18 cellular contexts compared by ENCODE assay signal in the genomic region with DNA sequence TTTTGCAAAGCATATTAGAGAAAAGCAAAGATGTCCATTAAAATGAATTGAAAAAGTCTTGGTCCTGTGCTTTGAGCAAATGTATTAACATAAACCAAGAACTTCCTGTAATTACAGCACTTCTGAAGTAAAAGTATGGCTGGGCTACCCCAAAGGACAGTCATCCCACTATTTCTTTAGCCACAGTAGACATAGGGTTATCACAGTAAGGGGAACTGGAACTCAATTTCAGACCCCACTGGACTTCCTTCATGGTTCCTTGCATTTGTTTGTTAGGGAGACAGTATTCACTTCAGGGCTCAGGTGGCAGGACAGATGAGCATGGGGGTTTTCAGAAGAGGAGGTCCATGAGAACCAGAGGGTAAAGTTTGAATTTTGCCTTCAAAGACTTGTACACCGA.
A peak's percentile ranks its signal among the peaks of the same experiment; 100 is the strongest.
DNase-seq lines count a peak whose midpoint lies in the region; ATAC-seq, FAIRE-seq and TF ChIP-seq lines count a peak whose summit lies in the region.
"Had no signal": no experiment of that assay in that cellular context is flagged by ENCODE, and none has a peak within 500 bp of the region (broad histone marks: within the 10 kb centered on the region; RNA-seq: fewer than 3 reads in every experiment).

No MANE protein-coding gene starts in this region.

- no peak for TF ChIP-seq CTCF in GM12878 (IDR thresholded peaks at IDR 0.05 in 2 of 3, conservative IDR thresholded peaks at IDR 0.05 in 1 of 3; ENCODE audit: control insufficient read depth in 2 of 3, extremely low read depth in 1 of 3, insufficient read depth in 1 of 3, low read depth in 3 of 3, low read length in 3 of 3)
- no peak for TF ChIP-seq CTCF in tibial artery (IDR thresholded peaks at IDR 0.05)
- TF ChIP-seq CTCF in natural killer cell (IDR thresholded peaks at IDR 0.05) = no peak

- H3K4me1 Mint-ChIP-seq in natural killer cell = no peaks in the 10 kb centered on the region
- H3K4me1 Mint-ChIP-seq: CD4-positive, CD25-positive, alpha-beta regulatory T cell; IgD-negative memory B cell had no signal

- no peak for TF ChIP-seq RAD21 in GM12878 (IDR thresholded peaks at IDR 0.05; ENCODE audit: insufficient read depth, low read depth, low read length)

- no TSS peak for BruUV-seq in GM12878 (replicated peaks; lab: Mats Ljungman, UMichigan)

- H3K4me2 ChIP-seq in GM12878 (ENCODE audit: control insufficient read depth, insufficient read depth) = no peak overlapping the region

- H3K27ac ChIP-seq in GM12878 (ENCODE audit: control insufficient read depth, insufficient read depth) = no peak overlapping the region
- no peak overlapping the region for H3K27ac ChIP-seq in tibial artery

- TF ChIP-seq POLR2A in GM12878 (IDR thresholded peaks at IDR 0.05; ENCODE audit: low read depth, low read length) = no peak

- H3K4me3 ChIP-seq in GM12878 (no peak overlapping the region), tibial artery (no peak overlapping the region)

- no peak overlapping the region for H3K27ac Mint-ChIP-seq in natural killer cell
- H3K27ac Mint-ChIP-seq: CD4-positive, CD25-positive, alpha-beta regulatory T cell; IgD-negative memory B cell had no signal

- H3K27me3 Mint-ChIP-seq in natural killer cell (ENCODE audit: low read depth in 2 of 2) = peaks cover 0 to 6% of the 10 kb centered on the region in 2 donors
- H3K27me3 Mint-ChIP-seq: CD4-positive, CD25-positive, alpha-beta regulatory T cell had no signal

- H3K4me3 Mint-ChIP-seq in natural killer cell = no peak overlapping the region
- H3K4me3 Mint-ChIP-seq: CD4-positive, CD25-positive, alpha-beta regulatory T cell; IgD-negative memory B cell had no signal

- no peak for TF ChIP-seq EP300 in GM12878 (IDR thresholded peaks at IDR 0.05; ENCODE audit: borderline replicate concordance in 1 of 2, control insufficient read depth in 1 of 2, low read depth in 2 of 2, low read length in 2 of 2)

- WGBS in GM12878 (ENCODE audit: insufficient coverage, insufficient replicate concordance, low lambda C conversion rate, missing lambda C conversion rate) = 5% methylated on average over 1 of the region's 1 CpG

- in situ Hi-C loops in GM12878 (cut with MboI) = no loop called here

- no peak overlapping the region for H3K9ac ChIP-seq in GM12878 (ENCODE audit: control insufficient read depth, insufficient read depth, low read length)

- no peaks in the 10 kb centered on the region for H3K27me3 ChIP-seq in GM12878 (replicated peaks in 1 of 2; ENCODE audit: control insufficient read depth in 2 of 2, insufficient read depth in 2 of 2, low read length in 1 of 2)
- H3K27me3 ChIP-seq in tibial artery = peaks cover 0 to 2% of the 10 kb centered on the region in 2 donors

- peak; percentile 19 for DNase-seq in GM12878 (ENCODE audit: low read depth, low spot score)
- DNase-seq in hepatic stellate cell (ENCODE audit: low spot score) = no peak
- no peak for DNase-seq in tibial artery
- DNase-seq in natural killer cell = no peak
- DNase-seq: ACHN; CD4-positive, CD25-positive, alpha-beta regulatory T cell; NCI-H1436 treated with DMSO at 0.1 percent for 48 hours; NCI-H345; NCI-H526 treated with DMSO at 0.1 percent for 48 hours; SHP77 treated with DMSO at 0.1 percent for 48 hours; T-helper 2 cell had no signal

- POLR2A ChIA-PET in GM12878 (lab: Charles Lee) = no interaction called here

- SMC1A ChIA-PET in GM12878 (lab: Charles Lee; ENCODE audit: uncharacterized antibody, unreplicated experiment) = interaction anchor here (0.7 to 1.8 kb wide), 4 partner anchors 12 to 139 kb away, joined by 3 to 7 read pairs (median 4); no protein-coding TSS in a partner anchor

- no peaks in the 10 kb centered on the region for H3K9me3 ChIP-seq in GM12878 (replicated peaks; ENCODE audit: control insufficient read depth, insufficient read depth, low read length)
- no peaks in the 10 kb centered on the region for H3K9me3 ChIP-seq in tibial artery

- H3K4me1 ChIP-seq in GM12878 (ENCODE audit: control insufficient read depth, insufficient read depth, low read length) (no peaks in the 10 kb centered on the region), tibial artery (no peaks in the 10 kb centered on the region)

- FAIRE-seq in GM12878 (lab: Jason Lieb, UNC) = no peak
- FAIRE-seq: H54, RCC 7860, TTC549 had no signal

- CTCF ChIA-PET in GM12878 (lab: Yijun Ruan, JAX) = interaction anchor here (0.6 kb wide), 1 partner anchor 281 kb away, joined by 5 read pairs; no protein-coding TSS in a partner anchor

- peak; percentile 54 for ATAC-seq in GM18868 (IDR thresholded peaks at IDR 0.05; ENCODE audit: unreplicated experiment)
- ATAC-seq in GM21423 (IDR thresholded peaks at IDR 0.05; ENCODE audit: unreplicated experiment) = peak; percentile 45
- peak; percentile 48 for ATAC-seq in HG03139 (IDR thresholded peaks at IDR 0.05; ENCODE audit: unreplicated experiment)
- peak; percentile 85 for ATAC-seq in GM12878
- ATAC-seq in natural killer cell = no peak

- RAD21 ChIA-PET in GM12878 (lab: Charles Lee; ENCODE audit: unreplicated experiment) = no interaction called here

- H3K36me3 Mint-ChIP-seq in natural killer cell = no peaks in the 10 kb centered on the region
- H3K36me3 Mint-ChIP-seq: CD4-positive, CD25-positive, alpha-beta regulatory T cell; IgD-negative memory B cell had no signal

- no peak overlapping the region for H2AFZ ChIP-seq in GM12878 (ENCODE audit: control insufficient read depth, low read depth, low read length)

- intact Hi-C loops in GM12878 (cut with micrococcal nuclease; ENCODE audit: unreplicated experiment) (no loop called here), tibial artery (cut with DNase I; ENCODE audit: low total_unique reads) (no loop called here), natural killer cell (cut with micrococcal nuclease) (no loop called here)

- H3K9me3 Mint-ChIP-seq in natural killer cell = no peaks in the 10 kb centered on the region
- H3K9me3 Mint-ChIP-seq: CD4-positive, CD25-positive, alpha-beta regulatory T cell had no signal

- no peaks in the 10 kb centered on the region for H4K20me1 ChIP-seq in GM12878 (ENCODE audit: control insufficient read depth, insufficient read depth)

- no peaks in the 10 kb centered on the region for H3K79me2 ChIP-seq in GM12878 (ENCODE audit: control insufficient read depth, insufficient read depth, low read length)

- H3K36me3 ChIP-seq in GM12878 (ENCODE audit: control insufficient read depth in 2 of 2, insufficient read depth in 2 of 2, low read length in 1 of 2) = no peaks in the 10 kb centered on the region
- H3K36me3 ChIP-seq in tibial artery = no peaks in the 10 kb centered on the region

TF ChIP-seq in GM12878, 131 proteins besides CTCF, POLR2A, EP300 and RAD21 (continues in another document):
- TF ChIP-seq BCL11A (IDR thresholded peaks at IDR 0.05; ENCODE audit: low read depth, low read length) (peak; percentile 37; the same call in 1 of the 2 replicates), ZNF687 (IDR thresholded peaks at IDR 0.05) (no peak), BHLHE40 (IDR thresholded peaks at IDR 0.05; ENCODE audit: borderline replicate concordance in 1 of 2, low read depth in 2 of 2, low read length in 1 of 2) (no peak), MTA2 (IDR thresholded peaks at IDR 0.05; ENCODE audit: low read depth) (0 out of 2 replicates have a peak, but pooled peaks have one; percentile 29), RUNX3 (IDR thresholded peaks at IDR 0.05; ENCODE audit: low read length) (peak; percentile 8; the same call in 1 of the 2 replicates), ZNF217 (IDR thresholded peaks at IDR 0.05) (no peak), PAX8 (IDR thresholded peaks at IDR 0.05) (no peak), SPI1 (IDR thresholded peaks at IDR 0.05; ENCODE audit: borderline replicate concordance, insufficient read depth, low read depth, low read length) (peak; percentile 80)
- TF ChIP-seq, protein P1, sequence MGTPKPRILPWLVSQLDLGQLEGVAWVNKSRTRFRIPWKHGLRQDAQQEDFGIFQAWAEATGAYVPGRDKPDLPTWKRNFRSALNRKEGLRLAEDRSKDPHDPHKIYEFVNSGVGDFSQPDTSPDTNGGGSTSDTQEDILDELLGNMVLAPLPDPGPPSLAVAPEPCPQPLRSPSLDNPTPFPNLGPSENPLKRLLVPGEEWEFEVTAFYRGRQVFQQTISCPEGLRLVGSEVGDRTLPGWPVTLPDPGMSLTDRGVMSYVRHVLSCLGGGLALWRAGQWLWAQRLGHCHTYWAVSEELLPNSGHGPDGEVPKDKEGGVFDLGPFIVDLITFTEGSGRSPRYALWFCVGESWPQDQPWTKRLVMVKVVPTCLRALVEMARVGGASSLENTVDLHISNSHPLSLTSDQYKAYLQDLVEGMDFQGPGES (IDR thresholded peaks at IDR 0.05) = no peak

Comparison
In these comparisons a context has a peak if more than half of its experiments do, and no peak if none do; other contexts are left out.
1. ATAC-seq: peak in GM18868 (single experiment), GM21423 (single experiment), HG03139 (single experiment) and GM12878 (single experiment); none in natural killer cell (0 of 3).